Comparison of ENCODE assay signal across 24 cellular contexts in genomic region chr4:153880983-153881382, GRCh38.
DNase-seq lines count a peak whose midpoint lies in the region; ATAC-seq, FAIRE-seq and TF ChIP-seq lines count a peak whose summit lies in the region.
"Had no signal": no experiment of that assay in that cellular context is flagged by ENCODE, and none has a peak within 500 bp of the region (broad histone marks: within the 10 kb centered on the region; RNA-seq: fewer than 3 reads in every experiment).

No MANE protein-coding gene starts in this region.

- no peak for TF ChIP-seq EP300 in K562 (IDR thresholded peaks at IDR 0.05; ENCODE audit: low read length)

- no peaks in the 10 kb centered on the region for H3K27me3 ChIP-seq in GM23338 (ENCODE audit: insufficient read depth)
- H3K27me3 ChIP-seq in K562 (ENCODE audit: control insufficient read depth in 2 of 2, insufficient read depth in 2 of 2, low read length in 2 of 2): no peaks in the 10 kb centered on the region
- H3K27me3 ChIP-seq in mesendoderm (ENCODE audit: insufficient read depth, low read length, poor library complexity): no peaks in the 10 kb centered on the region
- H3K27me3 ChIP-seq: BE2C; BLaER1 treated with 17β-estradiol and CSF1 and Interleukin-3, amounts not matched to agents 10 nM and 100 nM had no signal

- H3K9me2 ChIP-seq in GM23338 (ENCODE audit: insufficient read depth): 0 out of 2 replicates have a peak, but pooled peaks cover 9% of the 10 kb centered on the region
- H3K9me2 ChIP-seq in OCI-LY7 (ENCODE audit: insufficient read depth, low read length): no peaks in the 10 kb centered on the region

- TF ChIP-seq CTCF in GM23338 (conservative IDR thresholded peaks at IDR 0.05; ENCODE audit: low read depth in 2 of 2): no peak
- no peak for TF ChIP-seq CTCF in OCI-LY7 (conservative IDR thresholded peaks at IDR 0.05; ENCODE audit: low read length)
- TF ChIP-seq CTCF in K562 (IDR thresholded peaks at IDR 0.05 in 2 of 3, conservative IDR thresholded peaks at IDR 0.05 in 1 of 3; ENCODE audit: insufficient read depth in 2 of 3, low read depth in 1 of 3, low read length in 3 of 3): no peak
- TF ChIP-seq CTCF in GM13976 (IDR thresholded peaks at IDR 0.05; ENCODE audit: borderline replicate concordance, control extremely low read depth, extremely low read depth, insufficient read depth, missing control alignments): no peak
- TF ChIP-seq CTCF in chondrocyte (IDR thresholded peaks at IDR 0.05): no peak

- H3K9me3 Mint-ChIP-seq in GM23338 (peaks cover 39% of the 10 kb centered on the region), chondrocyte (ENCODE audit: low read depth) (peaks cover 11% of the 10 kb centered on the region)

- in situ Hi-C loops in K562 (cut with MboI) (no loop called here), GM13976 (cut with MboI; ENCODE audit: low sequenced_read_pairs, unreplicated experiment) (no loop called here)

- H3K4me3 ChIP-seq in GM23338: no peak overlapping the region
- H3K4me3 ChIP-seq in OCI-LY7 (ENCODE audit: low read depth, low read length, poor library complexity, severe bottlenecking): no peak overlapping the region
- no peak overlapping the region for H3K4me3 ChIP-seq in K562
- no peak overlapping the region for H3K4me3 ChIP-seq in mesendoderm (ENCODE audit: low read length)
- H3K4me3 ChIP-seq: A549 had no signal

- H3K4me2 ChIP-seq in GM23338 (no peak overlapping the region), OCI-LY7 (ENCODE audit: low read length) (no peak overlapping the region), K562 (ENCODE audit: insufficient read depth, low read length) (no peak overlapping the region), mesendoderm (ENCODE audit: low read length) (no peak overlapping the region)
- H3K4me2 ChIP-seq: A549; BLaER1 treated with 17β-estradiol and CSF1 and Interleukin-3, amounts not matched to agents 10 nM and 100 nM had no signal

- BruUV-seq in OCI-LY7 (replicated peaks; lab: Mats Ljungman, UMichigan) (no TSS peak), K562 (replicated peaks; lab: Mats Ljungman, UMichigan) (no TSS peak)

- no peak overlapping the region for H2BK120ac ChIP-seq in mesendoderm (ENCODE audit: low read depth, low read length)

- no peak overlapping the region for H2AK5ac ChIP-seq in mesendoderm (ENCODE audit: low read length)

- H3K4me1 Mint-ChIP-seq in GM23338 (0 out of 3 replicates have a peak, but pooled peaks cover 3% of the 10 kb centered on the region), chondrocyte (ENCODE audit: low read depth) (no peaks in the 10 kb centered on the region)
- H3K4me1 Mint-ChIP-seq: CD8-positive, alpha-beta memory T cell had no signal

- H3K9me3 ChIP-seq in OCI-LY7 (ENCODE audit: low read length): peaks cover 16% of the 10 kb centered on the region; the same call in 1 of the 2 replicates
- H3K9me3 ChIP-seq in K562 (replicated peaks; ENCODE audit: control insufficient read depth, insufficient read depth, low read depth, low read length): 0 out of 2 replicates have a peak, but pooled peaks cover 2% of the 10 kb centered on the region
- H3K9me3 ChIP-seq: A549, BE2C had no signal

- no peak overlapping the region for H3K18ac ChIP-seq in mesendoderm (ENCODE audit: low read length)

- H2AFZ ChIP-seq in GM23338: no peak overlapping the region
- no peak overlapping the region for H2AFZ ChIP-seq in OCI-LY7 (ENCODE audit: low read length)
- H2AFZ ChIP-seq in K562 (ENCODE audit: low read depth, low read length): no peak overlapping the region

- H3K36me3 Mint-ChIP-seq in GM23338 (ENCODE audit: low read depth) (peaks cover 26% of the 10 kb centered on the region), chondrocyte (ENCODE audit: low read depth) (peaks cover 6% of the 10 kb centered on the region)
- H3K36me3 Mint-ChIP-seq: CD14-positive monocyte had no signal

- H4K20me1 ChIP-seq in GM23338 (replicated peaks; ENCODE audit: insufficient read depth) (no peaks in the 10 kb centered on the region), OCI-LY7 (ENCODE audit: insufficient read depth, low read length) (no peaks in the 10 kb centered on the region), K562 (replicated peaks; ENCODE audit: control insufficient read depth, insufficient read depth, low read length) (no peaks in the 10 kb centered on the region)
- H4K20me1 ChIP-seq: BLaER1 treated with 17β-estradiol and CSF1 and Interleukin-3, amounts not matched to agents 10 nM and 100 nM had no signal

- no peak overlapping the region for H2BK5ac ChIP-seq in mesendoderm (ENCODE audit: low read length)

- H3K27ac Mint-ChIP-seq in GM23338: no peak overlapping the region
- no peak overlapping the region for H3K27ac Mint-ChIP-seq in chondrocyte (ENCODE audit: unreplicated experiment)
- H3K27ac Mint-ChIP-seq: CD14-positive monocyte; CD4-positive, alpha-beta T cell had no signal

- H3K4me3 Mint-ChIP-seq in GM23338 (no peak overlapping the region), chondrocyte (ENCODE audit: unreplicated experiment) (no peak overlapping the region)
- H3K4me3 Mint-ChIP-seq: CD14-positive monocyte; CD4-positive, alpha-beta T cell; CD8-positive, alpha-beta memory T cell had no signal

- H4K8ac ChIP-seq in mesendoderm (ENCODE audit: low read depth, low read length): no peak overlapping the region

- intact Hi-C loops in OCI-LY7 (cut with micrococcal nuclease; ENCODE audit: unreplicated experiment): no loop called here
- intact Hi-C loops in K562 (cut with micrococcal nuclease): no loop called here

- TF ChIP-seq RAD21 in K562 (CRISPR knock-in tag; conservative IDR thresholded peaks at IDR 0.05 in 1 of 2, IDR thresholded peaks at IDR 0.05 in 1 of 2): no peak

- H3K9ac ChIP-seq in K562 (ENCODE audit: insufficient read depth in 1 of 2, low read depth in 2 of 2, low read length in 2 of 2): no peak overlapping the region
- no peak overlapping the region for H3K9ac ChIP-seq in mesendoderm (ENCODE audit: low read length)
- H3K9ac ChIP-seq: BLaER1 treated with 17β-estradiol and CSF1 and Interleukin-3, amounts not matched to agents 10 nM and 100 nM had no signal

- H3K36me3 ChIP-seq in GM23338 (ENCODE audit: insufficient read depth) (peaks cover 3% of the 10 kb centered on the region; the same call in 1 of the 2 replicates), OCI-LY7 (ENCODE audit: insufficient read depth, low read length) (no peaks in the 10 kb centered on the region), K562 (ENCODE audit: control insufficient read depth, insufficient read depth, low read length) (no peaks in the 10 kb centered on the region), mesendoderm (ENCODE audit: control insufficient read depth, insufficient read depth, low read length) (no peaks in the 10 kb centered on the region)
- H3K36me3 ChIP-seq: BE2C had no signal

- peak; percentile 2 for DNase-seq in GM23338 (ENCODE audit: low spot score)
- DNase-seq in OCI-LY7 (ENCODE audit: low spot score): peak; percentile 11
- DNase-seq in K562 (ENCODE audit: extremely low read depth in 1 of 4, low spot score in 3 of 4): peak in 1 of 4 experiments; percentile 1
- DNase-seq in mesendoderm: peak; percentile 11
- DNase-seq in germinal center (ENCODE audit: low spot score): no peak
- DNase-seq in GM13976 (ENCODE audit: low spot score): no peak
- no peak for DNase-seq in chondrocyte (ENCODE audit: low spot score)
- DNase-seq: 8988T; ACHN; AML-193; BE2C; CD4-positive, alpha-beta T cell; CD8-positive, alpha-beta memory T cell; DMS 273 treated with DMSO at 0.1 percent for 48 hours; DND-41; H7; HCEC 1CT had no signal

- FAIRE-seq in K562 (lab: Jason Lieb, UNC): no peak
- FAIRE-seq: A549, D721Med, G401.6, GM18507, H1 had no signal

- H3F3A ChIP-seq in GM23338 (replicated peaks; ENCODE audit: low read depth): no peaks in the 10 kb centered on the region

- no peak overlapping the region for H4K5ac ChIP-seq in mesendoderm (ENCODE audit: low read length)

- H3K79me1 ChIP-seq in mesendoderm (ENCODE audit: low read length): no peaks in the 10 kb centered on the region

- H3K56ac ChIP-seq in mesendoderm (ENCODE audit: low read length): no peak overlapping the region

- no peaks in the 10 kb centered on the region for H3K9me1 ChIP-seq in K562 (ENCODE audit: control insufficient read depth, insufficient read depth, low read length)

- no peak overlapping the region for H3K23ac ChIP-seq in mesendoderm (ENCODE audit: low read length)

- H2BK15ac ChIP-seq in mesendoderm (replicated peaks; ENCODE audit: low read depth): no peak overlapping the region

- H3K4me1 ChIP-seq in GM23338 (ENCODE audit: insufficient read depth) (no peaks in the 10 kb centered on the region), OCI-LY7 (ENCODE audit: insufficient read depth, low read length, poor library complexity, severe bottlenecking) (no peaks in the 10 kb centered on the region), K562 (replicated peaks in 1 of 2; ENCODE audit: control insufficient read depth in 2 of 2, insufficient read depth in 2 of 2, low read length in 2 of 2) (no peaks in the 10 kb centered on the region), mesendoderm (ENCODE audit: control insufficient read depth, low read depth, low read length) (no peaks in the 10 kb centered on the region)
- H3K4me1 ChIP-seq: A549, BE2C had no signal

- H3K27me3 Mint-ChIP-seq in GM23338 (ENCODE audit: insufficient read depth, low read depth, poor library complexity): peaks cover 3% of the 10 kb centered on the region
- H3K27me3 Mint-ChIP-seq in chondrocyte (ENCODE audit: low read depth): peaks cover 5% of the 10 kb centered on the region

- no peak for TF ChIP-seq POLR2A in K562 (conservative IDR thresholded peaks at IDR 0.05)

- H3K27ac ChIP-seq in GM23338 (ENCODE audit: low read depth): no peak overlapping the region
- no peak overlapping the region for H3K27ac ChIP-seq in OCI-LY7 (ENCODE audit: low read depth, low read length, poor library complexity, severe bottlenecking)
- no peak overlapping the region for H3K27ac ChIP-seq in K562 (ENCODE audit: extremely low read depth, low read depth, low read length)
- no peak overlapping the region for H3K27ac ChIP-seq in mesendoderm (ENCODE audit: low read depth, low read length)
- H3K27ac ChIP-seq: A549; BLaER1 treated with 17β-estradiol and CSF1 and Interleukin-3, amounts not matched to agents 10 nM and 100 nM had no signal

- CTCF ChIA-PET in OCI-LY7 (lab: Charles Lee; ENCODE audit: unreplicated experiment): no interaction called here
- CTCF ChIA-PET in K562 (lab: Yijun Ruan, JAX; ENCODE audit: low intra/inter-chr PET ratio): no interaction called here

- POLR2A ChIA-PET in OCI-LY7 (lab: Charles Lee): no interaction called here
- POLR2A ChIA-PET in K562 (lab: Yijun Ruan, JAX): no interaction called here

- H3K79me2 ChIP-seq in GM23338 (replicated peaks; ENCODE audit: insufficient read depth) (no peaks in the 10 kb centered on the region), OCI-LY7 (ENCODE audit: insufficient read depth, low read depth, low read length) (no peaks in the 10 kb centered on the region), K562 (ENCODE audit: control insufficient read depth, insufficient read depth, low read length) (no peaks in the 10 kb centered on the region), mesendoderm (ENCODE audit: control insufficient read depth, insufficient read depth, low read length) (no peaks in the 10 kb centered on the region)

- 3% methylated on average over 2 of the region's 2 CpGs for WGBS in K562 (ENCODE audit: insufficient coverage, low coverage, missing lambda C conversion rate)
- WGBS in mesendoderm (ENCODE audit: extremely low coverage, insufficient coverage, low lambda C conversion rate): no CpG with 5 or more reads among the region's 2 CpGs

- no peak overlapping the region for H3K4ac ChIP-seq in mesendoderm (ENCODE audit: low read depth, low read length)

- ATAC-seq in GM23338 (no peak), K562 (no peak)
- ATAC-seq: A549 had no signal

Comparison
In these comparisons a context has a peak if more than half of its experiments do, and no peak if none do; other contexts are left out.
1. DNase-seq: peak in GM23338 (single experiment), OCI-LY7 (single experiment) and mesendoderm (single experiment); none in germinal center (single experiment), GM13976 (single experiment) and chondrocyte (single experiment).